ENCODE assay signal across 13 cellular contexts in genomic region chr11:130451261-130452019, GRCh38. TPM values are rescaled to one million over a fixed set of nuclear protein-coding genes. Genes with fewer than 3 reads are reported as not detected.
DNase-seq lines count a peak whose midpoint lies in the region; ATAC-seq and TF ChIP-seq lines count a peak whose summit lies in the region.
"Had no signal": no experiment of that assay in that cellular context is flagged by ENCODE, and none has a peak within 500 bp of the region (broad histone marks: within the 10 kb centered on the region; RNA-seq: fewer than 3 reads in every experiment).

No MANE protein-coding gene starts in this region.

- H3K27ac ChIP-seq in aorta (ENCODE audit: low read depth in 1 of 2, low read length in 2 of 2): peak overlapping the region in 1 of 2 donors; percentile 54
- H3K27ac ChIP-seq: right lobe of liver had no signal

- H3K4me3 Mint-ChIP-seq in neural crest cell: peak overlapping the region; percentile 65
- no peak overlapping the region for H3K4me3 Mint-ChIP-seq in activated CD4-positive, alpha-beta T cell treated with anti-CD3 and anti-CD28 coated beads, Interleukin-2, amount 10 ng/mL, durations not matched to agents 24 days and 14 days
- H3K4me3 Mint-ChIP-seq: activated CD4-positive, alpha-beta memory T cell treated with anti-CD3 and anti-CD28 coated beads, Interleukin-2, amount 10 ng/mL, durations not matched to agents 7 days and 5 days; activated naive CD8-positive, alpha-beta T cell treated with anti-CD3 and anti-CD28 coated beads for 36 hours had no signal

- no peaks in the 10 kb centered on the region for H3K36me3 Mint-ChIP-seq in neural crest cell (ENCODE audit: low read depth)
- H3K36me3 Mint-ChIP-seq in activated CD4-positive, alpha-beta T cell treated with anti-CD3 and anti-CD28 coated beads, Interleukin-2, amount 10 ng/mL, durations not matched to agents 24 days and 14 days (ENCODE audit: low read depth): no peaks in the 10 kb centered on the region
- H3K36me3 Mint-ChIP-seq: activated naive CD8-positive, alpha-beta T cell treated with anti-CD3 and anti-CD28 coated beads for 36 hours had no signal

- H3K27ac Mint-ChIP-seq in neural crest cell (ENCODE audit: unreplicated experiment): no peak overlapping the region
- no peak overlapping the region for H3K27ac Mint-ChIP-seq in activated CD4-positive, alpha-beta T cell treated with anti-CD3 and anti-CD28 coated beads, Interleukin-2, amount 10 ng/mL, durations not matched to agents 24 days and 14 days
- H3K27ac Mint-ChIP-seq: activated CD4-positive, alpha-beta memory T cell treated with anti-CD3 and anti-CD28 coated beads, Interleukin-2, amount 10 ng/mL, durations not matched to agents 7 days and 5 days; activated naive CD8-positive, alpha-beta T cell treated with anti-CD3 and anti-CD28 coated beads for 36 hours had no signal

- no peaks in the 10 kb centered on the region for H3K9me3 Mint-ChIP-seq in neural crest cell
- H3K9me3 Mint-ChIP-seq in activated CD4-positive, alpha-beta T cell treated with anti-CD3 and anti-CD28 coated beads, Interleukin-2, amount 10 ng/mL, durations not matched to agents 24 days and 14 days: no peaks in the 10 kb centered on the region
- H3K9me3 Mint-ChIP-seq: activated CD4-positive, alpha-beta memory T cell treated with anti-CD3 and anti-CD28 coated beads, Interleukin-2, amount 10 ng/mL, durations not matched to agents 7 days and 5 days; activated naive CD8-positive, alpha-beta T cell treated with anti-CD3 and anti-CD28 coated beads for 36 hours had no signal

- WGBS in aorta, 2 donors: 37 to 44% methylated on average over 6 of the region's 6 CpGs

- H3K27me3 Mint-ChIP-seq in neural crest cell (ENCODE audit: low read depth): peaks cover 39% of the 10 kb centered on the region
- peaks cover 57% of the 10 kb centered on the region for H3K27me3 Mint-ChIP-seq in activated CD4-positive, alpha-beta T cell treated with anti-CD3 and anti-CD28 coated beads, Interleukin-2, amount 10 ng/mL, durations not matched to agents 24 days and 14 days

- no peaks in the 10 kb centered on the region for H3K4me1 ChIP-seq in aorta (ENCODE audit: control insufficient read depth in 1 of 2, insufficient read depth in 2 of 2, low read length in 2 of 2)

- ATAC-seq in Right ventricle myocardium inferior (peak; percentile 32), aorta (ENCODE audit: low FRiP score) (peak; percentile 12)
- ATAC-seq: right lobe of liver had no signal

- H3K4me1 Mint-ChIP-seq in neural crest cell: peaks cover 21% of the 10 kb centered on the region
- peaks cover 6% of the 10 kb centered on the region for H3K4me1 Mint-ChIP-seq in activated CD4-positive, alpha-beta T cell treated with anti-CD3 and anti-CD28 coated beads, Interleukin-2, amount 10 ng/mL, durations not matched to agents 24 days and 14 days

- DNase-seq in Right ventricle myocardium inferior (ENCODE audit: missing footprints) (peak; percentile 57), cardiac septum (ENCODE audit: low spot score) (no peak), foreskin fibroblast (peak; percentile 52 to 85), neural crest cell (ENCODE audit: low read depth, low spot score) (no peak), aorta (peak in 1 of 2 donors; percentile 77), GDM1 (lab: John Stamatoyannopoulos, UW) (no peak), DMS79 (lab: John Stamatoyannopoulos, UW) (no peak)
- no peak for DNase-seq in activated CD4-positive, alpha-beta T cell treated with anti-CD3 and anti-CD28 coated beads, Interleukin-2, amount 10 ng/mL, durations not matched to agents 24 days and 14 days
- DNase-seq: activated CD4-positive, alpha-beta memory T cell treated with anti-CD3 and anti-CD28 coated beads, Interleukin-2, amount 10 ng/mL, durations not matched to agents 7 days and 5 days; activated naive CD8-positive, alpha-beta T cell treated with anti-CD3 and anti-CD28 coated beads for 36 hours; NCI-H2029 treated with DMSO at 0.1 percent for 48 hours; right lobe of liver; T-helper 2 cell had no signal

- no peaks in the 10 kb centered on the region for H3K27me3 ChIP-seq in aorta (ENCODE audit: control insufficient read depth in 1 of 2, insufficient read depth in 2 of 2, low read length in 1 of 2)

- H3K9me3 ChIP-seq in aorta (ENCODE audit: control insufficient read depth, low read length): no peaks in the 10 kb centered on the region
- H3K9me3 ChIP-seq: right lobe of liver had no signal

- TF ChIP-seq CTCF in foreskin fibroblast (IDR thresholded peaks at IDR 0.05; ENCODE audit: low read depth, low read length): no peak
- TF ChIP-seq CTCF in neural crest cell (conservative IDR thresholded peaks at IDR 0.05): no peak

- H3K36me3 ChIP-seq in aorta (ENCODE audit: control insufficient read depth in 1 of 2, insufficient read depth in 2 of 2, low read length in 1 of 2): no peaks in the 10 kb centered on the region
- H3K36me3 ChIP-seq: right lobe of liver had no signal

- H3K4me3 ChIP-seq in foreskin fibroblast (ENCODE audit: low read depth in 1 of 2, low read length in 2 of 2) (peak overlapping the region in 1 of 2 donors; percentile 96), aorta (ENCODE audit: low read length in 2 of 2) (no peak overlapping the region)
- H3K4me3 ChIP-seq: right lobe of liver had no signal

- intact Hi-C loops in Right ventricle myocardium inferior (cut with DNase I) (loop anchor here (2.0 to 5.0 kb wide), 5 partner anchors 71 to 377 kb away; no protein-coding TSS in a partner anchor), cardiac septum (cut with DNase I) (loop anchor here (2.0 to 5.0 kb wide), 2 partner anchors 199 to 376 kb away; no protein-coding TSS in a partner anchor), aorta (cut with DNase I) (loop anchor here (2.0 to 5.0 kb wide), 3 partner anchors 61 to 223 kb away; no protein-coding TSS in a partner anchor)
- intact Hi-C loops in activated CD4-positive, alpha-beta T cell treated with anti-CD3 and anti-CD28 coated beads, Interleukin-2, amount 10 ng/mL, durations not matched to agents 24 days and 14 days (cut with micrococcal nuclease): no loop called here

RNA-seq across cellular contexts. Expression of gene ADAMTS15, which starts 3.0 kb away (rescaled TPM):
- total RNA-seq in Right ventricle myocardium inferior (45.6 TPM), cardiac septum (8.5 TPM), neural crest cell (7.5 and 7.7 TPM in 2 replicates), aorta (10 to 100 TPM in 1 of 2 donors, 1 to 10 TPM in 1; 8.0 to 16.0 TPM)
- 1 to 10 TPM; 1.9 to 4.6 TPM for polyA plus RNA-seq in aorta
- 0.02 TPM in 1 of 2 replicates, not detected in the other for total RNA-seq in activated CD4-positive, alpha-beta T cell treated with anti-CD3 and anti-CD28 coated beads, Interleukin-2, amount 10 ng/mL, durations not matched to agents 24 days and 14 days
- total RNA-seq: activated CD4-positive, alpha-beta memory T cell treated with anti-CD3 and anti-CD28 coated beads, Interleukin-2, amount 10 ng/mL, durations not matched to agents 7 days and 5 days; activated naive CD8-positive, alpha-beta T cell treated with anti-CD3 and anti-CD28 coated beads for 36 hours had no signal

RNA-seq across cellular contexts. Expression of gene ADAMTS8, which starts 23.0 kb away (rescaled TPM):
- total RNA-seq in Right ventricle myocardium inferior (0.57 TPM), cardiac septum (3.9 TPM), neural crest cell (0.21 TPM in 1 of 2 replicates, not detected in the other), aorta (10 to 100 TPM in 1 of 2 donors, 1 to 10 TPM in 1; 8.7 to 64.9 TPM)
- 1 to 10 TPM; 3.3 to 5.7 TPM for polyA plus RNA-seq in aorta
- total RNA-seq in activated CD4-positive, alpha-beta T cell treated with anti-CD3 and anti-CD28 coated beads, Interleukin-2, amount 10 ng/mL, durations not matched to agents 24 days and 14 days: not detected in 2 replicates
- total RNA-seq: activated CD4-positive, alpha-beta memory T cell treated with anti-CD3 and anti-CD28 coated beads, Interleukin-2, amount 10 ng/mL, durations not matched to agents 7 days and 5 days; activated naive CD8-positive, alpha-beta T cell treated with anti-CD3 and anti-CD28 coated beads for 36 hours had no signal

Comparison
In these comparisons a context has a peak if more than half of its experiments do, and no peak if none do; other contexts are left out.
1. DNase-seq: peak in Right ventricle myocardium inferior (single experiment) and foreskin fibroblast (2 of 2); none in cardiac septum (single experiment), neural crest cell (single experiment), activated CD4-positive, alpha-beta T cell treated with anti-CD3 and anti-CD28 coated beads, Interleukin-2, amount 10 ng/mL, durations not matched to agents 24 days and 14 days (single experiment), GDM1 (single experiment) and DMS79 (single experiment).